In the genomic region with DNA sequence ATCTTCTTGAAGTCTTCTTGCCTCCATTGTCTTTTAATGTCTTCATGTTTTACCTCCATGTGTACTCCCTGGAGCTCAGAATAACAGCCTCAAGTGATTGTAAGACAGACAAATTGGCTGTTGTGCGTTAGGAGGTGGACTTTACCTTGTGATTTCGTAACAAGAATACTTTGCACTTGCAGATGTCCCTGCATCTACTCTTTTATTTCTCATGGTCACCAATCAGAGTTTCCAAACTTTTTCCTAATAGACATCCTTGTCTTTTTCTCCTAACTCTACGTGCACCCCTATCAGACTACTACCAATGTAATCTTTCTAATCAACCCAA, we compare ENCODE assay signal across 20 cellular contexts.
DNase-seq lines count a peak whose midpoint lies in the region; ATAC-seq and TF ChIP-seq lines count a peak whose summit lies in the region.
"Had no signal": no experiment of that assay in that cellular context is flagged by ENCODE, and none has a peak within 500 bp of the region (broad histone marks: within the 10 kb centered on the region; RNA-seq: fewer than 3 reads in every experiment).

No MANE protein-coding gene starts in this region.

- H3K27ac ChIP-seq in right lobe of liver (peak overlapping the region in 1 of 3 donors; percentile 35), testis (no peak overlapping the region)
- H3K27ac ChIP-seq: BLaER1, C4-2B, GM23248 had no signal

- TF ChIP-seq POLR2A in right lobe of liver (IDR thresholded peaks at IDR 0.05), result no peak
- TF ChIP-seq POLR2A in testis (IDR thresholded peaks at IDR 0.05), result no peak

- intact Hi-C loops in right lobe of liver (cut with DNase I), result no loop called here
- intact Hi-C loops in testis (cut with DNase I; ENCODE audit: low total_unique reads), result no loop called here

- no peaks in the 10 kb centered on the region for H3K27me3 ChIP-seq in right lobe of liver
- H3K27me3 ChIP-seq in testis, result no peaks in the 10 kb centered on the region
- H3K27me3 ChIP-seq: BLaER1 had no signal

- no peak overlapping the region for H3K4me3 ChIP-seq in right lobe of liver
- H3K4me3 ChIP-seq in testis, result no peak overlapping the region
- H3K4me3 ChIP-seq: BLaER1, GM12878, GM23248 had no signal

- H3K36me3 ChIP-seq in right lobe of liver (no peaks in the 10 kb centered on the region), testis (ENCODE audit: low read depth, missing control alignments) (no peaks in the 10 kb centered on the region)
- H3K36me3 ChIP-seq: BLaER1 had no signal

- DNase-seq in HuH-7 (ENCODE audit: low spot score) (peak; percentile 43), left lobe of liver (ENCODE audit: low spot score) (no peak), right lobe of liver (no peak), testis (no peak), OCI-M1 (lab: John Stamatoyannopoulos, UW) (no peak)
- DNase-seq: CD4-positive, CD25-positive, alpha-beta regulatory T cell; CD8-positive, alpha-beta T cell; DMS 273 treated with DMSO at 0.1 percent for 48 hours; DMS79; EL; GDM1; GM23248; H7; HCEC 1CT had no signal

- H3K4me1 ChIP-seq in right lobe of liver (peaks cover 0 to 16% (median 6%) of the 10 kb centered on the region in 4 donors), testis (no peaks in the 10 kb centered on the region)

- WGBS in right lobe of liver (ENCODE audit: insufficient coverage, low coverage, low lambda C conversion rate, missing lambda C conversion rate), result 10% methylated on average over 3 of the region's 3 CpGs
- 89 to 93% methylated on average over 3 of the region's 3 CpGs for WGBS in testis, 2 donors

- no peaks in the 10 kb centered on the region for H3K9me3 ChIP-seq in right lobe of liver
- no peaks in the 10 kb centered on the region for H3K9me3 ChIP-seq in testis
- H3K9me3 ChIP-seq: BLaER1, Caco-2 had no signal

- TF ChIP-seq CTCF in right lobe of liver (IDR thresholded peaks at IDR 0.05), result no peak
- TF ChIP-seq CTCF in testis (IDR thresholded peaks at IDR 0.05), result no peak

- ATAC-seq in left lobe of liver (peak; percentile 88), right lobe of liver (peak; percentile 77 to 90 (median 84)), HG03460 (IDR thresholded peaks at IDR 0.05; ENCODE audit: unreplicated experiment) (no peak), HG03354 (IDR thresholded peaks at IDR 0.05; ENCODE audit: poor library complexity, severe bottlenecking, unreplicated experiment) (no peak)
- ATAC-seq: CD8-positive, alpha-beta T cell; GM12878 had no signal

Comparison
In these comparisons a context has a peak if more than half of its experiments do, and no peak if none do; other contexts are left out.
1. ATAC-seq: peak in left lobe of liver (single experiment) and right lobe of liver (4 of 4); none in HG03460 (single experiment) and HG03354 (single experiment).